Comparison of ENCODE assay signal across 23 cellular contexts in the genomic region with DNA sequence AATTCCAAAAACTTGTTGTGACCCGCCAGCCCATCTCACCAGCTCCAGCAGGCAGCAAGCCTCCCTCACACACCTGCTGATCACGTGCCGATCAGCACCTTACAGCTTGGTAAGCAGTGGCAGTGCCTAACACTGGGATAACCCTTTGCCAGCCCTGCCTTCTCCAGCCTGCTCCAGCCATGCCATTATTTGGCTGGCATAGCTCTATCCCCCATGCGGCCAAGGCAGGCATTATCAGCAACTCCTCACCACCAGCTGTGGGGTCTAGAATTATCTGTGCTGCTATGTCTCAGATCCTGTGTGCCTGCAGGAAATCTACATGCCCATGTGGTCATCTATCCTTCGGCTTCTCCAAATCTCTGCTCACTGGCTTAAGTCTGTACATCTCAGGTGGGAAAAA.
DNase-seq lines count a peak whose midpoint lies in the region; ATAC-seq, FAIRE-seq and TF ChIP-seq lines count a peak whose summit lies in the region.
"Had no signal": no experiment of that assay in that cellular context is flagged by ENCODE, and none has a peak within 500 bp of the region (broad histone marks: within the 10 kb centered on the region; RNA-seq: fewer than 3 reads in every experiment).

No MANE protein-coding gene starts in this region.

- no peak for FAIRE-seq in H1 (lab: Jason Lieb, UNC)
- FAIRE-seq: GM12878, GM19239, RCC 7860 had no signal

- H4K8ac ChIP-seq in H1 (ENCODE audit: extremely low read depth, insufficient read depth, low read length) = no peak overlapping the region

- H3K14ac ChIP-seq in H1 (ENCODE audit: insufficient read length) = no peak overlapping the region

- no peak overlapping the region for H2BK12ac ChIP-seq in H1 (ENCODE audit: low read depth, low read length)

- H3K27me3 ChIP-seq in A673 (replicated peaks; ENCODE audit: insufficient read depth, low read depth, low read length, poor library complexity) = peaks cover 24% of the 10 kb centered on the region
- H3K27me3 ChIP-seq in HCT116 (ENCODE audit: insufficient read depth, low read length) = peaks cover 68% of the 10 kb centered on the region
- peaks cover 82% of the 10 kb centered on the region for H3K27me3 ChIP-seq in PC-3 (ENCODE audit: low read length)
- H3K27me3 ChIP-seq in H1 (replicated peaks in 1 of 4; ENCODE audit: control insufficient read depth in 3 of 4, extremely low read depth in 1 of 4, insufficient read depth in 3 of 4, low read length in 3 of 4) = peaks cover 0 to 6% (median 2%) of the 10 kb centered on the region in 4 experiments; a peak in 1 of 7 replicates

- H4K20me1 ChIP-seq in HCT116 (ENCODE audit: insufficient read depth) (no peaks in the 10 kb centered on the region), PC-3 (ENCODE audit: low read length) (no peaks in the 10 kb centered on the region), H1 (replicated peaks in 1 of 2; ENCODE audit: control insufficient read depth in 1 of 2, insufficient read depth in 2 of 2, low read length in 2 of 2) (no peaks in the 10 kb centered on the region)

- no peak overlapping the region for H3K18ac ChIP-seq in H1 (ENCODE audit: extremely low read depth, low read length)

- no peak for TF ChIP-seq EP300 in H1 (IDR thresholded peaks at IDR 0.05; ENCODE audit: borderline replicate concordance in 1 of 2, low read depth in 2 of 2, low read length in 2 of 2)

- no peak for TF ChIP-seq RAD21 in HCT116 (IDR thresholded peaks at IDR 0.05; ENCODE audit: low read depth)
- TF ChIP-seq RAD21 in H1 (IDR thresholded peaks at IDR 0.05 in 1 of 2, conservative IDR thresholded peaks at IDR 0.05 in 1 of 2; ENCODE audit: low read depth in 2 of 2, low read length in 2 of 2) = peak in 1 of 2 experiments; percentile 21; a peak in 1 of 4 replicates

- no peak overlapping the region for H3K4me2 ChIP-seq in HCT116 (ENCODE audit: low read length)
- H3K4me2 ChIP-seq in PC-3 (ENCODE audit: low read length) = no peak overlapping the region
- no peak overlapping the region for H3K4me2 ChIP-seq in H1 (ENCODE audit: insufficient read depth in 1 of 2, low read depth in 2 of 2, low read length in 2 of 2)
- H3K4me2 ChIP-seq: SK-N-SH had no signal

- H2BK15ac ChIP-seq in H1 (ENCODE audit: low read length) = 0 out of 2 replicates have a peak overlapping the region, but pooled peaks have one; percentile 50

- 0 out of 2 replicates have a peak, but pooled peaks have one; percentile 18 for TF ChIP-seq CTCF in A673 (conservative IDR thresholded peaks at IDR 0.05; ENCODE audit: low read depth, low read length)
- TF ChIP-seq CTCF in HCT116 (IDR thresholded peaks at IDR 0.05 in 2 of 3, conservative IDR thresholded peaks at IDR 0.05 in 1 of 3; ENCODE audit: borderline replicate concordance in 1 of 3, insufficient read depth in 1 of 3, low read depth in 2 of 3, low read length in 2 of 3) = peak in 2 of 3 experiments; percentile 14 to 22; a peak in 2 of 6 replicates
- peak; percentile 30; the same call in 1 of the 2 replicates for TF ChIP-seq CTCF in PC-3 (conservative IDR thresholded peaks at IDR 0.05; ENCODE audit: low read depth, low read length)
- TF ChIP-seq CTCF in H1 (IDR thresholded peaks at IDR 0.05; ENCODE audit: control extremely low read depth in 1 of 3, insufficient read depth in 1 of 3, low read depth in 1 of 3, low read length in 3 of 3) = peak in 2 of 3 experiments; percentile 20 to 27; a peak in 2 of 4 replicates

- RAD21 ChIA-PET in HCT116 (lab: Charles Lee; ENCODE audit: low non-redundant PET in 1 of 2, low total read pairs in 2 of 2, uncharacterized antibody in 2 of 2, unreplicated experiment in 2 of 2) = no interaction called here

- no TSS peak for BruUV-seq in A673 (replicated peaks; lab: Mats Ljungman, UMichigan)
- BruUV-seq in HCT116 (replicated peaks; lab: Mats Ljungman, UMichigan) = no TSS peak
- BruUV-seq in PC-3 (replicated peaks; lab: Mats Ljungman, UMichigan) = no TSS peak

- no peaks in the 10 kb centered on the region for H3K9me3 Mint-ChIP-seq in activated naive CD4-positive, alpha-beta T cell treated with anti-CD3 and anti-CD28 coated beads, Interleukin-2, amount 10 ng/mL, durations not matched to agents 7 days and 5 days
- H3K9me3 Mint-ChIP-seq: HFFc6, T-cell had no signal

- 0 out of 2 replicates have a peak overlapping the region, but pooled peaks have one; percentile 3 for H2BK20ac ChIP-seq in H1 (ENCODE audit: low read length)

- no peaks in the 10 kb centered on the region for H3K4me1 ChIP-seq in A673 (ENCODE audit: insufficient read depth, low read length, poor library complexity, severe bottlenecking)
- no peaks in the 10 kb centered on the region for H3K4me1 ChIP-seq in HCT116 (ENCODE audit: control insufficient read depth in 1 of 2, insufficient read depth in 2 of 2, low read length in 2 of 2)
- no peaks in the 10 kb centered on the region for H3K4me1 ChIP-seq in PC-3 (ENCODE audit: insufficient read depth, low read length)
- peaks cover 0 to 5% (median 2%) of the 10 kb centered on the region in 4 experiments; a peak in 3 of 7 replicates for H3K4me1 ChIP-seq in H1 (replicated peaks in 1 of 4; ENCODE audit: control insufficient read depth in 3 of 4, insufficient read depth in 4 of 4, low read length in 3 of 4)

- H4K91ac ChIP-seq in H1 (replicated peaks; ENCODE audit: insufficient read length, low read length) = no peak overlapping the region

- no peaks in the 10 kb centered on the region for H3K36me3 ChIP-seq in A673 (ENCODE audit: insufficient read depth, low read length, poor library complexity, severe bottlenecking)
- no peaks in the 10 kb centered on the region for H3K36me3 ChIP-seq in HCT116 (ENCODE audit: control insufficient read depth in 1 of 2, insufficient read depth in 2 of 2, low read length in 2 of 2)
- no peaks in the 10 kb centered on the region for H3K36me3 ChIP-seq in PC-3 (ENCODE audit: low read depth, low read length)
- no peaks in the 10 kb centered on the region for H3K36me3 ChIP-seq in H1 (ENCODE audit: control insufficient read depth in 2 of 4, insufficient read depth in 4 of 4, low read length in 3 of 4)

- H2AFZ ChIP-seq in HCT116 (ENCODE audit: low read depth, low read length, poor library complexity, severe bottlenecking) (no peak overlapping the region), PC-3 (ENCODE audit: low read length) (no peak overlapping the region), H1 (ENCODE audit: low read length) (no peak overlapping the region)

- H3K79me1 ChIP-seq in H1 (ENCODE audit: low read depth, low read length) = no peaks in the 10 kb centered on the region

- no peak overlapping the region for H3K56ac ChIP-seq in H1 (replicated peaks; ENCODE audit: insufficient read length, low read depth, low read length)

- H3K9ac ChIP-seq in HCT116 (ENCODE audit: low read length) (no peak overlapping the region), PC-3 (ENCODE audit: low read length) (no peak overlapping the region), H1 (replicated peaks in 1 of 4; ENCODE audit: extremely low read depth in 1 of 4, low read depth in 3 of 4, low read length in 3 of 4) (no peak overlapping the region)
- H3K9ac ChIP-seq: SK-N-SH had no signal

- CTCF ChIA-PET in A673 (lab: Charles Lee) = interaction anchor here (0.6 kb wide), 2 partner anchors 11 to 129 kb away, joined by 3 read pairs; no protein-coding TSS in a partner anchor
- CTCF ChIA-PET in HCT116 (lab: Charles Lee) = no interaction called here
- CTCF ChIA-PET in PC-3 (lab: Charles Lee) = no interaction called here
- CTCF ChIA-PET in H1 (lab: Charles Lee; ENCODE audit: partially characterized antibody) = interaction anchor here (0.8 to 8.5 kb wide), 9 partner anchors 9 to 130 kb away, joined by 3 to 143 read pairs (median 4); no protein-coding TSS in a partner anchor
- CTCF ChIA-PET in activated naive CD4-positive, alpha-beta T cell treated with anti-CD3 and anti-CD28 coated beads, Interleukin-2, amount 10 ng/mL, durations not matched to agents 7 days and 5 days (lab: Charles Lee) = no interaction called here

- H3K4me1 Mint-ChIP-seq in activated naive CD4-positive, alpha-beta T cell treated with anti-CD3 and anti-CD28 coated beads, Interleukin-2, amount 10 ng/mL, durations not matched to agents 7 days and 5 days = no peaks in the 10 kb centered on the region
- H3K4me1 Mint-ChIP-seq: CD14-positive monocyte, T-cell had no signal

- no peak overlapping the region for H3K4me3 Mint-ChIP-seq in activated naive CD4-positive, alpha-beta T cell treated with anti-CD3 and anti-CD28 coated beads, Interleukin-2, amount 10 ng/mL, durations not matched to agents 7 days and 5 days
- H3K4me3 Mint-ChIP-seq: CD14-positive monocyte, HFFc6, T-cell had no signal

- H3K79me2 ChIP-seq in HCT116 (ENCODE audit: insufficient read depth, low read length) = no peaks in the 10 kb centered on the region
- no peaks in the 10 kb centered on the region for H3K79me2 ChIP-seq in PC-3 (ENCODE audit: low read length)
- H3K79me2 ChIP-seq in H1 (ENCODE audit: control insufficient read depth in 1 of 2, insufficient read depth in 2 of 2, low read length in 2 of 2) = no peaks in the 10 kb centered on the region

- H3K4me3 ChIP-seq in A673 (ENCODE audit: low read depth, low read length, poor library complexity, severe bottlenecking) (no peak overlapping the region), HCT116 (replicated peaks in 1 of 2; ENCODE audit: low read depth in 1 of 2, low read length in 2 of 2) (no peak overlapping the region), PC-3 (ENCODE audit: low read length) (no peak overlapping the region), H1 (ENCODE audit: extremely low read depth in 1 of 4, insufficient read depth in 2 of 4, low read depth in 3 of 4, low read length in 4 of 4) (no peak overlapping the region)
- H3K4me3 ChIP-seq: GM12878 had no signal

- H4K5ac ChIP-seq in H1 (ENCODE audit: insufficient read length, low read depth, low read length) = no peak overlapping the region

- ATAC-seq in HCT116 (peak; percentile 70), PC-3 (peak; percentile 56; the same call in 1 of the 2 replicates), HG03280 (IDR thresholded peaks at IDR 0.05; ENCODE audit: unreplicated experiment) (no peak), GM19397 (IDR thresholded peaks at IDR 0.05; ENCODE audit: unreplicated experiment) (no peak)
- ATAC-seq: GM12878, T-cell had no signal

- H3K9me3 ChIP-seq in A673 (ENCODE audit: low read depth, low read length, poor library complexity, severe bottlenecking) (no peaks in the 10 kb centered on the region), HCT116 (ENCODE audit: control insufficient read depth in 1 of 2, insufficient read depth in 1 of 2, low read depth in 1 of 2, low read length in 2 of 2) (no peaks in the 10 kb centered on the region), PC-3 (ENCODE audit: low read length) (no peaks in the 10 kb centered on the region), H1 (ENCODE audit: insufficient read depth in 2 of 2, low read depth in 1 of 2, low read length in 1 of 2) (no peaks in the 10 kb centered on the region)
- H3K9me3 ChIP-seq: SK-N-SH had no signal

- H3K4ac ChIP-seq in H1 (replicated peaks; ENCODE audit: insufficient read length, low read depth, low read length) = peak overlapping the region; percentile 59

- no peak overlapping the region for H2BK120ac ChIP-seq in H1 (replicated peaks; ENCODE audit: low read depth, low read length)

- H3K27ac ChIP-seq in A673 (ENCODE audit: low read depth, low read length, poor library complexity, severe bottlenecking) (no peak overlapping the region), HCT116 (ENCODE audit: low read depth, low read length) (no peak overlapping the region), PC-3 (ENCODE audit: low read length) (no peak overlapping the region), H1 (ENCODE audit: low read depth, low read length) (no peak overlapping the region)

- H3K27ac Mint-ChIP-seq in activated naive CD4-positive, alpha-beta T cell treated with anti-CD3 and anti-CD28 coated beads, Interleukin-2, amount 10 ng/mL, durations not matched to agents 7 days and 5 days = no peak overlapping the region
- H3K27ac Mint-ChIP-seq: CD14-positive monocyte, HFFc6, T-cell had no signal

- 86% methylated on average over 5 of the region's 5 CpGs; no CpG with 5 or more reads in 1 of the 2 experiments for WGBS in H1 (ENCODE audit: extremely low coverage in 1 of 2, insufficient coverage in 1 of 2, insufficient read length in 1 of 2, insufficient replicate concordance in 2 of 2, low coverage in 1 of 2, low lambda C conversion rate in 2 of 2, missing lambda C conversion rate in 1 of 2), 2 experiments

- H3F3A ChIP-seq in PC-3 (ENCODE audit: low read length, unreplicated experiment) = no peaks in the 10 kb centered on the region

- H2AK5ac ChIP-seq in H1 (ENCODE audit: low read depth, low read length) = 0 out of 2 replicates have a peak overlapping the region, but pooled peaks have one; percentile 1

- no peak overlapping the region for H2BK5ac ChIP-seq in H1 (ENCODE audit: low read depth, low read length)

- intact Hi-C loops in A673 (cut with micrococcal nuclease; ENCODE audit: unreplicated experiment) = loop anchor here (5.0 to 10.0 kb wide), 3 partner anchors 128 to 424 kb away; no protein-coding TSS in a partner anchor
- intact Hi-C loops in HCT116 (cut with micrococcal nuclease) = no loop called here
- intact Hi-C loops in PC-3 (cut with micrococcal nuclease) = no loop called here

- H3K23me2 ChIP-seq in H1 (ENCODE audit: low read depth, low read length) = no peaks in the 10 kb centered on the region

- peak; percentile 17 for DNase-seq in A673 (ENCODE audit: low spot score)
- DNase-seq in HCT116 (ENCODE audit: low read depth, low spot score) = no peak
- peak; percentile 11 for DNase-seq in PC-3
- DNase-seq in H1 (ENCODE audit: low read depth in 1 of 2, low spot score in 2 of 2) = no peak
- no peak for DNase-seq in activated naive CD4-positive, alpha-beta T cell treated with anti-CD3 and anti-CD28 coated beads, Interleukin-2, amount 10 ng/mL, durations not matched to agents 7 days and 5 days
- no peak for DNase-seq in activated gamma-delta T cell treated with Interleukin-2 at 50 U/mL for 16 hours
- DNase-seq: AML-193, GF-D8, GOT3, HFFc6, NCI-H1436 treated with DMSO at 0.1 percent for 48 hours, NCI-H2081, NCI-H510A treated with DMSO at 0.1 percent for 48 hours, SHP77, SK-N-SH, T-cell, T-helper 9 cell had no signal

- no peak overlapping the region for H3K23ac ChIP-seq in H1 (ENCODE audit: insufficient read length)

- TF ChIP-seq POLR2A in HCT116 (IDR thresholded peaks at IDR 0.05; ENCODE audit: borderline replicate concordance, extremely low read depth, insufficient read depth, insufficient read length) (no peak), H1 (IDR thresholded peaks at IDR 0.05; ENCODE audit: control extremely low read depth in 1 of 2, low read depth in 2 of 2, low read length in 2 of 2) (no peak)

- H3K9me2 ChIP-seq in HCT116 (ENCODE audit: insufficient read depth) = no peaks in the 10 kb centered on the region
- H3K9me2 ChIP-seq in PC-3 (replicated peaks; ENCODE audit: low read length) = no peaks in the 10 kb centered on the region
- H3K9me2 ChIP-seq: SK-N-SH had no signal

- POLR2A ChIA-PET in A673 (lab: Charles Lee; ENCODE audit: low non-redundant PET) = no interaction called here
- POLR2A ChIA-PET in HCT116 (lab: Charles Lee) = no interaction called here
- POLR2A ChIA-PET in PC-3 (lab: Charles Lee; ENCODE audit: unreplicated experiment) = no interaction called here
- POLR2A ChIA-PET in H1 (lab: Charles Lee; ENCODE audit: partially characterized antibody) = no interaction called here

- H3K27me3 Mint-ChIP-seq in activated naive CD4-positive, alpha-beta T cell treated with anti-CD3 and anti-CD28 coated beads, Interleukin-2, amount 10 ng/mL, durations not matched to agents 7 days and 5 days = no peaks in the 10 kb centered on the region

- no peaks in the 10 kb centered on the region for H3K36me3 Mint-ChIP-seq in activated naive CD4-positive, alpha-beta T cell treated with anti-CD3 and anti-CD28 coated beads, Interleukin-2, amount 10 ng/mL, durations not matched to agents 7 days and 5 days
- H3K36me3 Mint-ChIP-seq: CD14-positive monocyte, T-cell had no signal

Comparison
In these comparisons a context has a peak if more than half of its experiments do, and no peak if none do; other contexts are left out.
1. DNase-seq: peak in A673 (single experiment) and PC-3 (single experiment); none in HCT116 (single experiment), H1 (0 of 2), activated naive CD4-positive, alpha-beta T cell treated with anti-CD3 and anti-CD28 coated beads, Interleukin-2, amount 10 ng/mL, durations not matched to agents 7 days and 5 days (single experiment) and activated gamma-delta T cell treated with Interleukin-2 at 50 U/mL for 16 hours (single experiment).
2. ATAC-seq: peak in HCT116 (single experiment) and PC-3 (single experiment); none in HG03280 (single experiment) and GM19397 (single experiment).
3. CTCF ChIA-PET loops: an anchor here in A673 (0.6 kb wide) and H1 (0.8 to 8.5 kb wide); none called in HCT116, PC-3 and activated naive CD4-positive, alpha-beta T cell treated with anti-CD3 and anti-CD28 coated beads, Interleukin-2, amount 10 ng/mL, durations not matched to agents 7 days and 5 days.
4. Peak in every context shown above with its lines, with median percentiles within 50 percentile points of each other: CTCF ChIP-seq.